8 cellular contexts compared by ENCODE assay signal in the genomic region with DNA sequence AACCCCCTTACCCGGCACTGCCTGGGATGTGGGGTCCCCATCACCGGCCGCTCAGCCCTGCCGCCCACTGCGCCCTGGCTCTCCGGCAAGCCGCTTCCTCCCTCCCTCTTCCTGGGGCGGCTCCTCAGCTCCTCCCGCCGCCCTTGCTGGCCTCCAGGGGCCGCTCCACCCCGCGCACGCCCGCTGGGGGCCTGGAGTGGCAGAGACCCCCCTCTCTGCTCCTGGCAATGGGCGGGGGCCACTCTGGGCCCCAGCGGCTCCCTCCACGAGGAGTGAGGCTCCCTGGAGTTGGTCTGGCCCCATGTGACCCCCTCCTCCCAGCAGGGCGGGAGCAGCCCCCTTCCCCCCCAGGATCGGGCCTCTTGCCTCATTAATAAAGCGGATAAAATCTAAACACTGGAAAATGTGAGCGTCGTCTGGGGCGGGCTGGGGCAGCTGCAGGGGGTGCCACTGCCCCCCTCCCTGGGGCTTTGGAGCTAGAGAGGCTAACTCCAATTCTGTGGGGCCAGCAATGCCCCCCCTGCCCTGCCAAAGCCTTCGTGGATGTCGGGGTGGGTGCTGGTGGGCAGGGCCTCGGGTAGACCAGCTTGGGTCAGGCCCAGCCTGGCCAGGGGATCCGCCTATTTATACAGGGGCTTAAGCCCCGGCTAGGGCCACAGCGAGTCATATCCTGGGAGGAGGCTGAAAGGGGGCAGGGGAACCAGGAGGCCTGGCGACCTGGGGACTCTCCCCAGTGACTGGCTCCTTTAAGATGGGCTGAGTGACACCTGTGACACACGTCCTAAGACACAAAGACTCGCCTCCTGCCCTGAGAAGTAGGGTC. TPM values are rescaled to one million over a fixed set of nuclear protein-coding genes. Genes with fewer than 3 reads are reported as not detected.
DNase-seq lines count a peak whose midpoint lies in the region; ATAC-seq, FAIRE-seq and TF ChIP-seq lines count a peak whose summit lies in the region.

A gene with protein sequence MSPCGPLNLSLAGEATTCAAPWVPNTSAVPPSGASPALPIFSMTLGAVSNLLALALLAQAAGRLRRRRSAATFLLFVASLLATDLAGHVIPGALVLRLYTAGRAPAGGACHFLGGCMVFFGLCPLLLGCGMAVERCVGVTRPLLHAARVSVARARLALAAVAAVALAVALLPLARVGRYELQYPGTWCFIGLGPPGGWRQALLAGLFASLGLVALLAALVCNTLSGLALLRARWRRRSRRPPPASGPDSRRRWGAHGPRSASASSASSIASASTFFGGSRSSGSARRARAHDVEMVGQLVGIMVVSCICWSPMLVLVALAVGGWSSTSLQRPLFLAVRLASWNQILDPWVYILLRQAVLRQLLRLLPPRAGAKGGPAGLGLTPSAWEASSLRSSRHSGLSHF (minus strand): TSS at position 104 of the 823 bp plus-strand sequence. CDS start 1,034 bp downstream, outside the sequence.

- peaks cover 13% of the 10 kb centered on the region for H3K27me3 ChIP-seq in CD8-positive, alpha-beta T cell (ENCODE audit: insufficient read depth, low read length)

- H3K4me3 ChIP-seq in CD8-positive, alpha-beta T cell (ENCODE audit: low read depth, low read length): no peak within 1 kb of the TSS
- peak within 1 kb of the TSS in 1 of 2 donors; percentile 41 for H3K4me3 ChIP-seq in kidney (ENCODE audit: low read length in 2 of 2)

- intact Hi-C loops in CD8-positive, alpha-beta T cell (cut with DNase I, micrococcal nuclease): loop anchor here in 1 of 2 experiments (5.0 to 10.0 kb wide), 2 partner anchors 113 to 281 kb away; no protein-coding TSS in a partner anchor
- intact Hi-C loops in kidney (cut with DNase I) (no loop called here), head of caudate nucleus (cut with DNase I) (no loop called here)

- no peaks in the 10 kb centered on the region for H3K9me3 Mint-ChIP-seq in CD8-positive, alpha-beta T cell
- H3K9me3 Mint-ChIP-seq in activated T-cell treated with anti-CD3 and anti-CD28 coated beads, Interleukin-2, amount 50 U/mL, for 72 hours: no peaks in the 10 kb centered on the region

- H3K9ac ChIP-seq in kidney (ENCODE audit: low read length in 2 of 2): peak within 1 kb of the TSS; percentile 32 to 34

- H3K4me1 ChIP-seq in CD8-positive, alpha-beta T cell (ENCODE audit: insufficient read depth, low read length): peaks cover 37% of the 10 kb centered on the region
- peaks cover 0 to 24% of the 10 kb centered on the region in 2 donors for H3K4me1 ChIP-seq in kidney (ENCODE audit: control insufficient read depth in 1 of 2, insufficient read depth in 1 of 2, low read depth in 1 of 2, low read length in 2 of 2)

- peaks cover 23% of the 10 kb centered on the region for H3K36me3 Mint-ChIP-seq in CD8-positive, alpha-beta T cell
- no peaks in the 10 kb centered on the region for H3K36me3 Mint-ChIP-seq in activated T-cell treated with anti-CD3 and anti-CD28 coated beads, Interleukin-2, amount 50 U/mL, for 72 hours (ENCODE audit: insufficient read depth in 2 of 2)

- no peak for TF ChIP-seq CTCF in CD8-positive, alpha-beta T cell (IDR thresholded peaks at IDR 0.05)
- TF ChIP-seq CTCF in kidney (IDR thresholded peaks at IDR 0.05; ENCODE audit: borderline replicate concordance, extremely low read depth, insufficient read depth): peak; percentile 3

- peak in 2 of 7 experiments; percentile 13 to 27 for DNase-seq in CD8-positive, alpha-beta T cell
- peak; percentile 38 for DNase-seq in HT-29 (ENCODE audit: low spot score)
- DNase-seq in activated T-cell treated with anti-CD3 and anti-CD28 coated beads, Interleukin-2, amount 50 U/mL, for 72 hours: peak; percentile 67 to 70
- DNase-seq in kidney: peak; percentile 87
- DNase-seq in head of caudate nucleus: no peak
- DNase-seq in NCI-H2107 (lab: John Stamatoyannopoulos, UW): no peak
- DNase-seq in COLO829 (ENCODE audit: low spot score): no peak

- peak; percentile 15 for ATAC-seq in CD8-positive, alpha-beta T cell
- peak; percentile 68 to 72 for ATAC-seq in activated T-cell treated with anti-CD3 and anti-CD28 coated beads, Interleukin-2, amount 50 U/mL, for 72 hours (replicated peaks in 1 of 2)
- no peak for ATAC-seq in HG03442 (IDR thresholded peaks at IDR 0.05; ENCODE audit: unreplicated experiment)

- POLR2A ChIA-PET in CD8-positive, alpha-beta T cell (lab: Charles Lee): no interaction called here

- H3K36me3 ChIP-seq in CD8-positive, alpha-beta T cell (ENCODE audit: insufficient read depth, low read length): peaks cover 4% of the 10 kb centered on the region
- H3K36me3 ChIP-seq in kidney (ENCODE audit: control insufficient read depth in 1 of 2, insufficient read depth in 2 of 2, low read length in 2 of 2): peaks cover 0 to 13% of the 10 kb centered on the region in 2 donors

- no peak for FAIRE-seq in kidney (lab: Jason Lieb, UNC)

- H3K27ac ChIP-seq in CD8-positive, alpha-beta T cell (ENCODE audit: low read depth, low read length): no peak within 1 kb of the TSS
- H3K27ac ChIP-seq in kidney (ENCODE audit: low read depth in 2 of 2, low read length in 2 of 2): peak within 1 kb of the TSS; percentile 59 to 78

- H3K27me3 Mint-ChIP-seq in CD8-positive, alpha-beta T cell (ENCODE audit: low read depth): peaks cover 18% of the 10 kb centered on the region
- H3K27me3 Mint-ChIP-seq in activated T-cell treated with anti-CD3 and anti-CD28 coated beads, Interleukin-2, amount 50 U/mL, for 72 hours (ENCODE audit: low read depth): peaks cover 17% of the 10 kb centered on the region

- H3K27ac Mint-ChIP-seq in CD8-positive, alpha-beta T cell: no peak within 1 kb of the TSS
- no peak within 1 kb of the TSS for H3K27ac Mint-ChIP-seq in activated T-cell treated with anti-CD3 and anti-CD28 coated beads, Interleukin-2, amount 50 U/mL, for 72 hours

- H3K4me3 Mint-ChIP-seq in CD8-positive, alpha-beta T cell: peak within 1 kb of the TSS; percentile 49
- H3K4me3 Mint-ChIP-seq in activated T-cell treated with anti-CD3 and anti-CD28 coated beads, Interleukin-2, amount 50 U/mL, for 72 hours: peak within 1 kb of the TSS; percentile 67 to 70

- H3K9me3 ChIP-seq in CD8-positive, alpha-beta T cell (ENCODE audit: low read length): no peaks in the 10 kb centered on the region
- no peaks in the 10 kb centered on the region for H3K9me3 ChIP-seq in kidney (ENCODE audit: control insufficient read depth in 1 of 2, low read length in 2 of 2)

- CTCF ChIA-PET in CD8-positive, alpha-beta T cell (lab: Charles Lee): interaction anchor here (0.6 to 4.4 kb wide), 7 partner anchors 9 to 339 kb away, joined by 3 to 27 read pairs (median 4); a partner anchor contains a TSS

- H3K4me1 Mint-ChIP-seq in CD8-positive, alpha-beta T cell (ENCODE audit: low read depth): peaks cover 33% of the 10 kb centered on the region
- peaks cover 36% of the 10 kb centered on the region for H3K4me1 Mint-ChIP-seq in activated T-cell treated with anti-CD3 and anti-CD28 coated beads, Interleukin-2, amount 50 U/mL, for 72 hours (ENCODE audit: low read depth)

RNA-seq across cellular contexts. Expression of the gene that starts here (rescaled TPM):
- total RNA-seq in CD8-positive, alpha-beta T cell: under 1 TPM in 1 of 2 experiments, not detected in 1; 0.22 TPM
- 0.31 TPM in 1 of 2 replicates, not detected in the other for total RNA-seq in HT-29 (2014; rRNA removed; shearing (Covaris generic))
- under 1 TPM; 0.38 to 0.39 TPM for total RNA-seq in activated T-cell treated with anti-CD3 and anti-CD28 coated beads, Interleukin-2, amount 50 U/mL, for 72 hours
- 19.0 TPM for total RNA-seq in kidney
- 14.3 TPM for polyA plus RNA-seq in kidney (ENCODE audit: insufficient read depth, low read depth, low replicate concordance)

Comparison
In these comparisons a context has a peak if more than half of its experiments do, and no peak if none do; other contexts are left out.
1. RNA of the gene that starts here (total RNA-seq): 19.0 TPM in kidney (single experiment); 0.38 to 0.39 TPM in activated T-cell treated with anti-CD3 and anti-CD28 coated beads, Interleukin-2, amount 50 U/mL, for 72 hours, 0.22 TPM in CD8-positive, alpha-beta T cell and 0.31 TPM in HT-29; every median in the first group is over 10 times any median in the second.
2. Peak in ATAC-seq in CD8-positive, alpha-beta T cell; RNA of the gene not detected or under 1 TPM.
3. Peak in DNase-seq in HT-29; RNA of the gene not detected or under 1 TPM.
4. Peak in DNase-seq and ATAC-seq in activated T-cell treated with anti-CD3 and anti-CD28 coated beads, Interleukin-2, amount 50 U/mL, for 72 hours; RNA of the gene not detected or under 1 TPM.